In the genomic region with DNA sequence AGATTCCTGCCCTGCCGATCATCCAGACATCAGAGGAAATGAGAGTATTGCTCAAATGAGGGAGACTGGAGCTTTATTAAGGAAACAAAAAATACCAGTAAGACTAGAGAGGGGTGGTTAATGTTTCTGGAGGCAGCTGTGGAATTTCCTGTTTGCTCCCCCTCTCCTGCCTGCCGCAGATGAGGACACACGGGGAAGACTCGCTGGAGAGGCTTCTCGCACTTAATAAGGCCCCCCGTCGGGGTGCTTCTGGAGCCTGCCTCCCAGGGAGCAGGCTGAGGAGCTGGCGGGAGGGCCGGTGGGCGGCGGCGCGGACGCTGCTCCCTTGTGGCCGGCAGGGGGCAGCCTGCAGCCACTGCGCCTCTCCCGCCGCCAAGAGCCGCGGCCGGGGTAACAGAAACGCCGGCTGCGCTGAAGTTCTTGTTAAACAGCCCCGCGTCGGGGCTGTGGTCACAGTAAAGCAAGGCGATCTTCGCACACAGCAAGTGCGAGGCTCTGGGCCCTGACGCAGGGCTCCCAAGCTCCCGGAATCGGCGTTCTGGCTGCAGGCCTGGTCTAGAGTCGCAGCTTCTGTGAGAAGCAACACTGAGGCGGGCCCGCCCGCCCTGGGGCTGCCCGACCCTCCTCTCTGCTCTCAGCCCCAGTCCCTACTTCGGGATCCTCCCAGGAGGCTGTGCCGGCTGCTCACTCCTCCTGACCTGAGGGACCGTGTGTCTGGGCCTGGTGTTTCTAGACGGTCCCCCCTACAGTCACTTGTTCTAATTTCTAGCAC, we compare ENCODE assay signal across 1 cellular context.
TF ChIP-seq lines count a peak whose summit lies in the region.

No MANE protein-coding gene starts in this region.

TF ChIP-seq in HCT116, 20 proteins besides CTCF, POLR2A, EP300 and RAD21 (continued from another document):
- TF ChIP-seq, protein P1, sequence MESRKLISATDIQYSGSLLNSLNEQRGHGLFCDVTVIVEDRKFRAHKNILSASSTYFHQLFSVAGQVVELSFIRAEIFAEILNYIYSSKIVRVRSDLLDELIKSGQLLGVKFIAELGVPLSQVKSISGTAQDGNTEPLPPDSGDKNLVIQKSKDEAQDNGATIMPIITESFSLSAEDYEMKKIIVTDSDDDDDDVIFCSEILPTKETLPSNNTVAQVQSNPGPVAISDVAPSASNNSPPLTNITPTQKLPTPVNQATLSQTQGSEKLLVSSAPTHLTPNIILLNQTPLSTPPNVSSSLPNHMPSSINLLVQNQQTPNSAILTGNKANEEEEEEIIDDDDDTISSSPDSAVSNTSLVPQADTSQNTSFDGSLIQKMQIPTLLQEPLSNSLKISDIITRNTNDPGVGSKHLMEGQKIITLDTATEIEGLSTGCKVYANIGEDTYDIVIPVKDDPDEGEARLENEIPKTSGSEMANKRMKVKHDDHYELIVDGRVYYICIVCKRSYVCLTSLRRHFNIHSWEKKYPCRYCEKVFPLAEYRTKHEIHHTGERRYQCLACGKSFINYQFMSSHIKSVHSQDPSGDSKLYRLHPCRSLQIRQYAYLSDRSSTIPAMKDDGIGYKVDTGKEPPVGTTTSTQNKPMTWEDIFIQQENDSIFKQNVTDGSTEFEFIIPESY (IDR thresholded peaks at IDR 0.05; ENCODE audit: extremely low read depth, insufficient replicate concordance, low read length) = no peak
- TF ChIP-seq SRF (IDR thresholded peaks at IDR 0.05; ENCODE audit: low read depth) (no peak), CEBPB (IDR thresholded peaks at IDR 0.05; ENCODE audit: low read depth) (no peak), SP1 (IDR thresholded peaks at IDR 0.05; ENCODE audit: low read depth) (no peak), JUND (IDR thresholded peaks at IDR 0.05) (no peak), POLR2AphosphoS5 (IDR thresholded peaks at IDR 0.05; ENCODE audit: low read depth, low read length) (no peak; the same call in 1 of the 2 replicates), YY1 (IDR thresholded peaks at IDR 0.05; ENCODE audit: extremely low read depth, insufficient replicate concordance, low read depth, low read length) (no peak), TCF7L2 (IDR thresholded peaks at IDR 0.05; ENCODE audit: borderline replicate concordance, extremely low read depth, insufficient read depth, insufficient read length) (no peak), SIN3A (IDR thresholded peaks at IDR 0.05; ENCODE audit: low read depth) (no peak), EZH2 (IDR thresholded peaks at IDR 0.05) (no peak), CBX3 (IDR thresholded peaks at IDR 0.05; ENCODE audit: low read depth) (no peak), FOSL1 (IDR thresholded peaks at IDR 0.05; ENCODE audit: low read depth) (no peak)
- TF ChIP-seq, protein P2, sequence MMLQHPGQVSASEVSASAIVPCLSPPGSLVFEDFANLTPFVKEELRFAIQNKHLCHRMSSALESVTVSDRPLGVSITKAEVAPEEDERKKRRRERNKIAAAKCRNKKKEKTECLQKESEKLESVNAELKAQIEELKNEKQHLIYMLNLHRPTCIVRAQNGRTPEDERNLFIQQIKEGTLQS (IDR thresholded peaks at IDR 0.05) = no peak
